1 cellular context compared by ENCODE assay signal in the genomic region with DNA sequence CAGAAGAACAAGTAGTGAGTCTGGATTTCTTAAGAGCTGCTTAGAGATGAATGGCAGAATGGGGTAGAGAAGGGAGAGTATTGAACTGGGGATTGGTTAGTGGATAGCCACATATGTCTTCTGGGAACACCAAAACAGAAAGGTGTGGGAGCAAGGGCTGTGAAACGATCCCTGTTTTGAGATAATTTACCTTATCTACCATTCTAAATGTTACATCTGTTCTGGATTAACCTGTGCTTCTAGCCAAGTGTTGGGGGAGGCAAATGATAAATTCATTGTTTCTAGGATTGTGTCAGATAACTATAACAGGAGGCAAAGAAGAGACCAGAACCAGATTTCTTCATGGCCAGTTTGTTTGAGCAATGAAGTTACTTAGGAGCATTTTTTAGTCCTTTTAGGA.
TF ChIP-seq lines count a peak whose summit lies in the region.

No MANE protein-coding gene starts in this region.

TF ChIP-seq in K562, 482 proteins besides CTCF, POLR2A, EP300 and RAD21:
- TF ChIP-seq, protein P1, sequence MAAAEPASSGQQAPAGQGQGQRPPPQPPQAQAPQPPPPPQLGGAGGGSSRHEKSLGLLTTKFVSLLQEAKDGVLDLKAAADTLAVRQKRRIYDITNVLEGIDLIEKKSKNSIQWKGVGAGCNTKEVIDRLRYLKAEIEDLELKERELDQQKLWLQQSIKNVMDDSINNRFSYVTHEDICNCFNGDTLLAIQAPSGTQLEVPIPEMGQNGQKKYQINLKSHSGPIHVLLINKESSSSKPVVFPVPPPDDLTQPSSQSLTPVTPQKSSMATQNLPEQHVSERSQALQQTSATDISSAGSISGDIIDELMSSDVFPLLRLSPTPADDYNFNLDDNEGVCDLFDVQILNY (CRISPR knock-in tag; IDR thresholded peaks at IDR 0.05) = no peak
- TF ChIP-seq NFIC (IDR thresholded peaks at IDR 0.05) (peak; percentile 20; the same call in 1 of the 2 replicates), TCF3 (CRISPR knock-in tag; IDR thresholded peaks at IDR 0.05) (peak; percentile 52), RCOR1 (IDR thresholded peaks at IDR 0.05; ENCODE audit: borderline replicate concordance in 1 of 2, low read depth in 2 of 2, low read length in 2 of 2) (0 out of 4 replicates have a peak, but pooled peaks of 1 of the 2 experiments have one; percentile 13), BCL6 (CRISPR knock-in tag; IDR thresholded peaks at IDR 0.05) (no peak), ASH1L (IDR thresholded peaks at IDR 0.05; ENCODE audit: borderline replicate concordance, low read depth, partially characterized antibody) (no peak), CBFA2T2 (conservative IDR thresholded peaks at IDR 0.05) (peak; percentile 63), NCOR1 (IDR thresholded peaks at IDR 0.05) (peak; percentile 39; the same call in 1 of the 2 replicates), SAP30 (IDR thresholded peaks at IDR 0.05; ENCODE audit: borderline replicate concordance, insufficient read depth, low read depth, low read length, poor library complexity, severe bottlenecking) (no peak), KLF16 (IDR thresholded peaks at IDR 0.05) (peak; percentile 42; the same call in 1 of the 2 replicates), RBM34 (IDR thresholded peaks at IDR 0.05; ENCODE audit: borderline replicate concordance, insufficient read depth, low read length) (no peak), SOX6 (IDR thresholded peaks at IDR 0.05) (peak; percentile 68), ZEB2 (IDR thresholded peaks at IDR 0.05) (0 out of 2 replicates have a peak, but pooled peaks have one; percentile 17), CBFA2T3 (IDR thresholded peaks at IDR 0.05) (peak; percentile 78), ARID1B (IDR thresholded peaks at IDR 0.05) (peak; percentile 69), TEAD4 (IDR thresholded peaks at IDR 0.05; ENCODE audit: low read length) (peak; percentile 78), TEAD4 (CRISPR knock-in tag; IDR thresholded peaks at IDR 0.05; ENCODE audit: borderline replicate concordance) (no peak), KDM1A (IDR thresholded peaks at IDR 0.05) (peak; percentile 52 to 54), U2AF2 (optimal IDR thresholded peaks at IDR 0.05; ENCODE audit: low read depth, low read length) (no peak), TAL1 (IDR thresholded peaks at IDR 0.05) (peak; percentile 57)
- TF ChIP-seq, protein P2, sequence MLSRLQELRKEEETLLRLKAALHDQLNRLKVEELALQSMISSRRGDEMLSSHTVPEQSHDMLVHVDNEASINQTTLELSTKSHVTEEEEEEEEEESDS (CRISPR knock-in tag; IDR thresholded peaks at IDR 0.05) = no peak
